In the genomic region with DNA sequence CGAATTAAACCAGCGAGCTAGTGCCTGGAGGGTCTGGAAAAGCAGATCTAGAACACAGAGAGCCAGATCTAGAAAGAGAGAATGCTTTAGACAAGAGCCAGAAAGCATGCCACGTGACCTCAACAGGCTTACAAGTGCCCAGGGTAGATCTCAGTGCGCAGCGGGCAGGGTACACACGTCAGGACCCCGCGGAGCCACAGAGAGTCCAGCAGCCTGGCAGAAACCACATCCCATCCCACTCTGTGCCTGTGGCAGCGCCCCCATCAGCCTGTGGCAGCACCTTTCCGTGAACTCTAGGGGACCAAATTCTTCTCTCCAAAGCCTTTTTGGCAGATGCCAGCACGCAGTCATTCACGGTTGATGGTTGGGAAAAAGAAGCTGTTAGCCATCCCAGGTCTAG, we compare ENCODE assay signal across 1 cellular context.
TF ChIP-seq lines count a peak whose summit lies in the region.

No MANE protein-coding gene starts in this region.

TF ChIP-seq in H1, 55 proteins besides CTCF, POLR2A, EP300 and RAD21:
- no peak for TF ChIP-seq CHD2 (IDR thresholded peaks at IDR 0.05; ENCODE audit: low read length)
- TF ChIP-seq HDAC6 (IDR thresholded peaks at IDR 0.05; ENCODE audit: low read depth, low read length) = no peak
- TF ChIP-seq RXRA (IDR thresholded peaks at IDR 0.05; ENCODE audit: insufficient read depth, low read depth, low read length) = no peak
- TF ChIP-seq USF2 (IDR thresholded peaks at IDR 0.05; ENCODE audit: low read length) = no peak
- no peak for TF ChIP-seq RBBP5 (IDR thresholded peaks at IDR 0.05; ENCODE audit: borderline replicate concordance, low read depth, low read length)
TF ChIP-seq in H1: peak in this region for 0.
